In the genomic region with DNA sequence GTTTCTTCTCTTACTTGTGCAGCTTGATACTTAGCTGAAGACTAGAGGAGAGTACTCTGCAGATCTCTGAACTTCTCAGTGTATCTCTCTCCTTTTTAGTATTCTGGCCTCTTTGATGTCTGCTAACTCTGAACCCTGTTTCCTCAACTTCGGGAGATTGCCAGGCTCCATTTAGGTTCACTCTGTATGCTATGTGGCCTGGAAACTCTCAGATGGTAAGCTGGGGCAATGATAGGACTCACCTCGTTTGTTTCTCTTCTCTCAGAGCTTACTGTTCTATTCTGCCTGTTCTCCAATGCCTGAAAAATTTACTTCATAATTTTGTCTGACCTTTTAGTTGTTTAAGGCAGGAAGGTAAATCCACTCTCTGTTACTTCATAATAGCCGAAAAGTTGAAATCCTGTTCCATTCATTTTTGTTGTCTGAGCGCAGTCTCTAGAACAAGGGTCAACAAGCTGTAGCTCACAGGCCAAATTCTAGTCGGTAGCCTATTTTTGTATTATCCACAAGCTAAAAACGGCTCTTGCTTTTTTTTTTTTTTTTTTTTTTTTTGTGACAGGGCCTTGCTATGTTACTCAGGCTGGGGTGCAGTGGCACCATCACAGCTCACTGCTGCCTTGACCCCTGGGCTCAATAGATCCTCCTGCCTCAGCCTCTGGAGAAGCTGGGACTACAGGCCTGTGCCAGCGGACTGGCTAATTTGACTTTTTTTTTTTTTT, we compare ENCODE assay signal across 19 cellular contexts. TPM values are rescaled to one million over a fixed set of nuclear protein-coding genes. Genes with fewer than 3 reads are reported as not detected.
DNase-seq lines count a peak whose midpoint lies in the region; ATAC-seq and TF ChIP-seq lines count a peak whose summit lies in the region.
"Had no signal": no experiment of that assay in that cellular context is flagged by ENCODE, and none has a peak within 500 bp of the region (broad histone marks: within the 10 kb centered on the region; RNA-seq: fewer than 3 reads in every experiment).

No MANE protein-coding gene starts in this region.

- 26% methylated on average over 7 of the region's 7 CpGs for WGBS in right lobe of liver (ENCODE audit: insufficient coverage, low coverage, low lambda C conversion rate, missing lambda C conversion rate)

- H3K9me3 Mint-ChIP-seq in activated CD4-positive, alpha-beta T cell treated with anti-CD3 and anti-CD28 coated beads for 36 hours (ENCODE audit: low read depth) = no peaks in the 10 kb centered on the region
- H3K9me3 Mint-ChIP-seq in activated CD4-positive, alpha-beta T cell treated with anti-CD3 and anti-CD28 coated beads, Interleukin-2, amount 10 ng/mL, durations not matched to agents 24 days and 14 days = no peaks in the 10 kb centered on the region
- H3K9me3 Mint-ChIP-seq: CD8-positive, alpha-beta memory T cell had no signal

- no peak for DNase-seq in activated CD4-positive, alpha-beta T cell treated with anti-CD3 and anti-CD28 coated beads for 36 hours
- no peak for DNase-seq in activated CD4-positive, alpha-beta T cell treated with anti-CD3 and anti-CD28 coated beads, Interleukin-2, amount 10 ng/mL, durations not matched to agents 24 days and 14 days
- no peak for DNase-seq in cardiac muscle cell (ENCODE audit: low read depth in 1 of 2, low spot score in 1 of 2)
- no peak for DNase-seq in right lobe of liver
- DNase-seq in GM10266 (ENCODE audit: extremely low spot score) = no peak
- no peak for DNase-seq in substantia nigra (lab: John Stamatoyannopoulos, UW)
- DNase-seq: CD8-positive, alpha-beta memory T cell; DND-41; GDM1; MG63; NCI-H1417; NCI-H2029; NCI-H2171 treated with DMSO at 0.1 percent for 48 hours; NCI-H82 had no signal

- H3K4me1 ChIP-seq in cardiac muscle cell (ENCODE audit: low read depth) = peaks cover 10% of the 10 kb centered on the region
- H3K4me1 ChIP-seq in right lobe of liver = peaks cover 0 to 14% (median 0%) of the 10 kb centered on the region in 4 donors
- H3K4me1 ChIP-seq in subcutaneous abdominal adipose tissue (ENCODE audit: control insufficient read depth in 5 of 5, insufficient read depth in 5 of 5, low read length in 5 of 5) = peaks cover 2 to 17% (median 15%) of the 10 kb centered on the region in 5 donors

- H3K4me3 ChIP-seq in cardiac muscle cell = no peak overlapping the region
- no peak overlapping the region for H3K4me3 ChIP-seq in right lobe of liver
- H3K4me3 ChIP-seq in subcutaneous abdominal adipose tissue (ENCODE audit: low read depth in 1 of 5, low read length in 5 of 5) = peak overlapping the region in 1 of 5 donors; percentile 22
- H3K4me3 ChIP-seq: MG63 had no signal

- H3K36me3 ChIP-seq in cardiac muscle cell = peaks cover 4% of the 10 kb centered on the region
- peaks cover 0 to 2% (median 0%) of the 10 kb centered on the region in 4 donors for H3K36me3 ChIP-seq in right lobe of liver
- H3K36me3 ChIP-seq in subcutaneous abdominal adipose tissue (ENCODE audit: control insufficient read depth in 5 of 5, insufficient read depth in 5 of 5, low read length in 5 of 5) = peaks cover 0 to 12% (median 7%) of the 10 kb centered on the region in 5 donors

- H3K9ac ChIP-seq in subcutaneous abdominal adipose tissue (ENCODE audit: low read length in 5 of 5) = peak overlapping the region in 2 of 5 donors; percentile 35 to 64
- H3K9ac ChIP-seq: KMS-11 had no signal

- TF ChIP-seq CTCF in cardiac muscle cell (IDR thresholded peaks at IDR 0.05; ENCODE audit: low read depth, low read length) (no peak), right lobe of liver (IDR thresholded peaks at IDR 0.05) (no peak), GM10266 (IDR thresholded peaks at IDR 0.05; ENCODE audit: control insufficient read depth, insufficient read depth, low read depth, missing control alignments) (no peak)

- no peaks in the 10 kb centered on the region for H3K27me3 Mint-ChIP-seq in activated CD4-positive, alpha-beta T cell treated with anti-CD3 and anti-CD28 coated beads for 36 hours
- H3K27me3 Mint-ChIP-seq in activated CD4-positive, alpha-beta T cell treated with anti-CD3 and anti-CD28 coated beads, Interleukin-2, amount 10 ng/mL, durations not matched to agents 24 days and 14 days = no peaks in the 10 kb centered on the region
- H3K27me3 Mint-ChIP-seq: CD8-positive, alpha-beta memory T cell had no signal

- intact Hi-C loops in activated CD4-positive, alpha-beta T cell treated with anti-CD3 and anti-CD28 coated beads for 36 hours (cut with DNase I, micrococcal nuclease) = no loop called here
- intact Hi-C loops in activated CD4-positive, alpha-beta T cell treated with anti-CD3 and anti-CD28 coated beads, Interleukin-2, amount 10 ng/mL, durations not matched to agents 24 days and 14 days (cut with micrococcal nuclease) = no loop called here
- intact Hi-C loops in right lobe of liver (cut with DNase I) = no loop called here

- CTCF ChIA-PET in activated CD4-positive, alpha-beta T cell treated with anti-CD3 and anti-CD28 coated beads for 36 hours (lab: Charles Lee) = interaction anchor here (0.7 to 1.1 kb wide), 2 partner anchors 32 to 261 kb away, joined by 3 to 6 read pairs; no protein-coding TSS in a partner anchor

- H3K4me1 Mint-ChIP-seq in activated CD4-positive, alpha-beta T cell treated with anti-CD3 and anti-CD28 coated beads for 36 hours = peaks cover 9% of the 10 kb centered on the region
- no peaks in the 10 kb centered on the region for H3K4me1 Mint-ChIP-seq in activated CD4-positive, alpha-beta T cell treated with anti-CD3 and anti-CD28 coated beads, Interleukin-2, amount 10 ng/mL, durations not matched to agents 24 days and 14 days

- H3K27ac ChIP-seq in cardiac muscle cell (peak overlapping the region; percentile 90), right lobe of liver (peak overlapping the region in 2 of 3 donors; percentile 56 to 76), subcutaneous abdominal adipose tissue (ENCODE audit: low read depth, low read length) (peak overlapping the region; percentile 69), substantia nigra (ENCODE audit: low read depth, low read length, poor library complexity, severe bottlenecking) (no peak overlapping the region)
- H3K27ac ChIP-seq: 22Rv1, KMS-11 had no signal

- H3K36me3 Mint-ChIP-seq in activated CD4-positive, alpha-beta T cell treated with anti-CD3 and anti-CD28 coated beads for 36 hours (ENCODE audit: low read depth) = peaks cover 7% of the 10 kb centered on the region
- H3K36me3 Mint-ChIP-seq in activated CD4-positive, alpha-beta T cell treated with anti-CD3 and anti-CD28 coated beads, Interleukin-2, amount 10 ng/mL, durations not matched to agents 24 days and 14 days (ENCODE audit: low read depth) = peaks cover 2% of the 10 kb centered on the region

- POLR2A ChIA-PET in activated CD4-positive, alpha-beta T cell treated with anti-CD3 and anti-CD28 coated beads for 36 hours (lab: Charles Lee) = interaction anchor here (0.5 kb wide), 1 partner anchor 103 kb away, joined by 3 read pairs; no protein-coding TSS in a partner anchor

- H3K27me3 ChIP-seq in cardiac muscle cell (no peaks in the 10 kb centered on the region), right lobe of liver (no peaks in the 10 kb centered on the region), subcutaneous abdominal adipose tissue (ENCODE audit: control insufficient read depth in 5 of 5, insufficient read depth in 4 of 5, low read length in 5 of 5) (no peaks in the 10 kb centered on the region)
- H3K27me3 ChIP-seq: MG63 had no signal

- peak overlapping the region; percentile 4 for H3K27ac Mint-ChIP-seq in activated CD4-positive, alpha-beta T cell treated with anti-CD3 and anti-CD28 coated beads for 36 hours
- no peak overlapping the region for H3K27ac Mint-ChIP-seq in activated CD4-positive, alpha-beta T cell treated with anti-CD3 and anti-CD28 coated beads, Interleukin-2, amount 10 ng/mL, durations not matched to agents 24 days and 14 days

- H3K4me3 Mint-ChIP-seq in activated CD4-positive, alpha-beta T cell treated with anti-CD3 and anti-CD28 coated beads for 36 hours = no peak overlapping the region
- H3K4me3 Mint-ChIP-seq in activated CD4-positive, alpha-beta T cell treated with anti-CD3 and anti-CD28 coated beads, Interleukin-2, amount 10 ng/mL, durations not matched to agents 24 days and 14 days = no peak overlapping the region
- H3K4me3 Mint-ChIP-seq: CD8-positive, alpha-beta memory T cell had no signal

- no peaks in the 10 kb centered on the region for H3K9me3 ChIP-seq in cardiac muscle cell (ENCODE audit: low read depth)
- no peaks in the 10 kb centered on the region for H3K9me3 ChIP-seq in right lobe of liver
- H3K9me3 ChIP-seq in subcutaneous abdominal adipose tissue (ENCODE audit: control insufficient read depth in 5 of 5, low read length in 5 of 5) = no peaks in the 10 kb centered on the region
- H3K9me3 ChIP-seq: MG63 had no signal

- TF ChIP-seq POLR2A in right lobe of liver (IDR thresholded peaks at IDR 0.05) = no peak

- no peak for ATAC-seq in activated CD4-positive, alpha-beta T cell treated with anti-CD3 and anti-CD28 coated beads for 36 hours
- ATAC-seq in right lobe of liver = peak; percentile 82 to 90 (median 86)
- no peak for ATAC-seq in HG02870 (IDR thresholded peaks at IDR 0.05; ENCODE audit: unreplicated experiment)
- ATAC-seq: Panc1 had no signal

RNA-seq across cellular contexts. Expression of a gene that starts 33.3 kb away (rescaled TPM):
- total RNA-seq in activated CD4-positive, alpha-beta T cell treated with anti-CD3 and anti-CD28 coated beads for 36 hours = 10 to 100 TPM; 27.8 to 31.6 TPM
- 25.6 and 31.0 TPM in 2 replicates for total RNA-seq in activated CD4-positive, alpha-beta T cell treated with anti-CD3 and anti-CD28 coated beads, Interleukin-2, amount 10 ng/mL, durations not matched to agents 24 days and 14 days
- total RNA-seq in cardiac muscle cell (28.2 and 34.8 TPM in 2 replicates), right lobe of liver (10 to 100 TPM; 13.3 to 20.4 (median 17.1) TPM)
- polyA plus RNA-seq in cardiac muscle cell = 27.9 and 35.9 TPM in 2 replicates

Comparison
In these comparisons a context has a peak if more than half of its experiments do, and no peak if none do; other contexts are left out.
1. ATAC-seq: peak in right lobe of liver (4 of 4); none in activated CD4-positive, alpha-beta T cell treated with anti-CD3 and anti-CD28 coated beads for 36 hours (single experiment) and HG02870 (single experiment).